ENCODE assay signal across 27 cellular contexts in genomic region chr4:85514783-85515182, GRCh38. TPM values are rescaled to one million over a fixed set of nuclear protein-coding genes. Genes with fewer than 3 reads are reported as not detected.
DNase-seq lines count a peak whose midpoint lies in the region; TF ChIP-seq lines count a peak whose summit lies in the region.
"Had no signal": no experiment of that assay in that cellular context is flagged by ENCODE, and none has a peak within 500 bp of the region (broad histone marks: within the 10 kb centered on the region; RNA-seq: fewer than 3 reads in every experiment).

No MANE protein-coding gene starts in this region.

- no peaks in the 10 kb centered on the region for H3K27me3 Mint-ChIP-seq in glutamatergic neuron (ENCODE audit: unreplicated experiment)

- H3K9me3 ChIP-seq in breast epithelium: no peaks in the 10 kb centered on the region
- no peaks in the 10 kb centered on the region for H3K9me3 ChIP-seq in mammary epithelial cell (replicated peaks; ENCODE audit: insufficient read depth, low read length)
- no peaks in the 10 kb centered on the region for H3K9me3 ChIP-seq in muscle layer of duodenum (ENCODE audit: control insufficient read depth in 1 of 2, low read length in 2 of 2)
- no peaks in the 10 kb centered on the region for H3K9me3 ChIP-seq in suprapubic skin
- H3K9me3 ChIP-seq: BE2C, gastroesophageal sphincter, right lobe of liver, thoracic aorta had no signal

- no peak for TF ChIP-seq EP300 in suprapubic skin (IDR thresholded peaks at IDR 0.05)

- H2AFZ ChIP-seq in mammary epithelial cell (ENCODE audit: low read depth, low read length): no peak overlapping the region

- no TSS peak for BruUV-seq in mammary epithelial cell (replicated peaks; lab: Mats Ljungman, UMichigan)

- TF ChIP-seq POLR2A in breast epithelium (IDR thresholded peaks at IDR 0.05) (no peak), suprapubic skin (IDR thresholded peaks at IDR 0.05) (no peak)

- dilution Hi-C loops in mammary epithelial cell (cut with HindIII; ENCODE audit: low sequenced_read_pairs): no loop called here

- DNase-seq in breast epithelium (ENCODE audit: low spot score in 2 of 2): no peak
- no peak for DNase-seq in mammary epithelial cell
- no peak for DNase-seq in fibroblast of pulmonary artery (ENCODE audit: low read depth)
- DNase-seq in suprapubic skin (ENCODE audit: low spot score in 2 of 2): no peak
- DNase-seq in DMS 273 treated with DMSO at 0.1 percent for 48 hours (lab: John Stamatoyannopoulos, UW): no peak
- no peak for DNase-seq in activated CD4-positive, CD25-positive, alpha-beta regulatory T cell (lab: John Stamatoyannopoulos, UW)
- no peak for DNase-seq in glutamatergic neuron
- DNase-seq: 8988T; activated CD4-positive, alpha-beta T cell treated with anti-CD3 and anti-CD28 coated beads, Interleukin-2, amount 50 U/mL, for 48 hours; activated naive CD4-positive, alpha-beta T cell treated with anti-CD3 and anti-CD28 coated beads for 36 hours; BE2C; DMS53; endodermal cell; H9; NCI-H1694; NCI-H2171 treated with DMSO at 0.1 percent for 48 hours; NCI-H524 treated with DMSO at 0.1 percent for 48 hours; right lobe of liver; RPMI8226; stimulated activated CD4-positive, alpha-beta T cell treated with anti-CD3 and anti-CD28 coated beads, Interleukin-15, amount 100 ng/mL, for 24 hours; stimulated activated naive CD4-positive, alpha-beta T cell treated with Interleukin-2 at 50 U/mL for 16 hours; T-helper 1 cell had no signal

- TF ChIP-seq CTCF in breast epithelium (IDR thresholded peaks at IDR 0.05): no peak
- no peak for TF ChIP-seq CTCF in mammary epithelial cell (conservative IDR thresholded peaks at IDR 0.05 in 1 of 2, IDR thresholded peaks at IDR 0.05 in 1 of 2; ENCODE audit: extremely low read depth in 1 of 2, insufficient read depth in 1 of 2, low read depth in 1 of 2, low read length in 2 of 2)
- no peak for TF ChIP-seq CTCF in fibroblast of pulmonary artery (IDR thresholded peaks at IDR 0.05; ENCODE audit: low read length, missing control alignments)
- TF ChIP-seq CTCF in suprapubic skin (IDR thresholded peaks at IDR 0.05): no peak
- no peak for TF ChIP-seq CTCF in glutamatergic neuron (IDR thresholded peaks at IDR 0.05; ENCODE audit: partially characterized antibody, unreplicated experiment)

- 51% methylated on average over 4 of the region's 5 CpGs for WGBS in mammary epithelial cell (ENCODE audit: low coverage, missing lambda C conversion rate)
- WGBS in suprapubic skin: 41% methylated on average over 5 of the region's 5 CpGs

- no peaks in the 10 kb centered on the region for H3K4me1 ChIP-seq in breast epithelium
- no peaks in the 10 kb centered on the region for H3K4me1 ChIP-seq in mammary epithelial cell (ENCODE audit: insufficient read depth, low read length)
- peaks cover 0 to 3% of the 10 kb centered on the region in 2 donors for H3K4me1 ChIP-seq in muscle layer of duodenum (ENCODE audit: control insufficient read depth in 1 of 2, insufficient read depth in 2 of 2, low read length in 2 of 2)
- peaks cover 19% of the 10 kb centered on the region for H3K4me1 ChIP-seq in suprapubic skin
- H3K4me1 ChIP-seq: BE2C, gastroesophageal sphincter had no signal

- no peaks in the 10 kb centered on the region for H4K20me1 ChIP-seq in mammary epithelial cell (ENCODE audit: insufficient read depth, low read length)

- no peaks in the 10 kb centered on the region for H3K4me1 Mint-ChIP-seq in glutamatergic neuron (ENCODE audit: low read depth, unreplicated experiment)
- H3K4me1 Mint-ChIP-seq: endodermal cell, H9, neural crest cell had no signal

- H3K36me3 Mint-ChIP-seq in glutamatergic neuron (ENCODE audit: unreplicated experiment): no peaks in the 10 kb centered on the region

- no peaks in the 10 kb centered on the region for H3K79me2 ChIP-seq in mammary epithelial cell (ENCODE audit: insufficient read depth, low read length)

- no peak overlapping the region for H3K9ac ChIP-seq in mammary epithelial cell (ENCODE audit: insufficient read depth, low read length)

- H3K36me3 ChIP-seq in breast epithelium (no peaks in the 10 kb centered on the region), mammary epithelial cell (ENCODE audit: insufficient read depth, low read length) (no peaks in the 10 kb centered on the region), muscle layer of duodenum (ENCODE audit: control insufficient read depth in 1 of 2, insufficient read depth in 2 of 2, low read length in 2 of 2) (no peaks in the 10 kb centered on the region), suprapubic skin (no peaks in the 10 kb centered on the region)
- H3K36me3 ChIP-seq: BE2C, gastroesophageal sphincter, right lobe of liver, thoracic aorta had no signal

- H3K27ac Mint-ChIP-seq in glutamatergic neuron (ENCODE audit: unreplicated experiment): no peak overlapping the region
- H3K27ac Mint-ChIP-seq: activated naive CD4-positive, alpha-beta T cell treated with anti-CD3 and anti-CD28 coated beads for 36 hours; activated T-helper 1 cell treated with anti-CD3 and anti-CD28 coated beads, Interleukin-12 subunit alpha, Interleukin-12 subunit beta, Interleukin-2, Interleukin-4 antibody, amounts not matched to agents 30 ng/mL and 10 ng/mL and 1 ng/mL, durations not matched to agents 14 hours and 24 hours and 36 hours; endodermal cell; H9 had no signal

- no peak overlapping the region for H3K4me3 Mint-ChIP-seq in glutamatergic neuron (ENCODE audit: unreplicated experiment)
- H3K4me3 Mint-ChIP-seq: activated naive CD4-positive, alpha-beta T cell treated with anti-CD3 and anti-CD28 coated beads for 36 hours; activated T-helper 1 cell treated with anti-CD3 and anti-CD28 coated beads, Interleukin-12 subunit alpha, Interleukin-12 subunit beta, Interleukin-2, Interleukin-4 antibody, amounts not matched to agents 30 ng/mL and 10 ng/mL and 1 ng/mL, durations not matched to agents 14 hours and 24 hours and 36 hours; endodermal cell; H9; neural crest cell had no signal

- H3K27ac ChIP-seq in breast epithelium (no peak overlapping the region), mammary epithelial cell (ENCODE audit: insufficient read depth, low read depth, low read length) (no peak overlapping the region), muscle layer of duodenum (ENCODE audit: low read length) (no peak overlapping the region), suprapubic skin (no peak overlapping the region)
- H3K27ac ChIP-seq: gastroesophageal sphincter, right lobe of liver, thoracic aorta had no signal

- H3K4me2 ChIP-seq in mammary epithelial cell (ENCODE audit: insufficient read depth, low read depth, low read length): no peak overlapping the region

- H3K27me3 ChIP-seq in breast epithelium (no peaks in the 10 kb centered on the region), mammary epithelial cell (ENCODE audit: insufficient read depth, low read length) (no peaks in the 10 kb centered on the region), muscle layer of duodenum (ENCODE audit: low read depth, low read length) (no peaks in the 10 kb centered on the region), suprapubic skin (no peaks in the 10 kb centered on the region)
- H3K27me3 ChIP-seq: BE2C, gastroesophageal sphincter, right lobe of liver had no signal

- intact Hi-C loops in breast epithelium (cut with DNase I; ENCODE audit: low total_unique reads) (loop anchor here (2.0 kb wide), 1 partner anchor 54 kb away; no protein-coding TSS in a partner anchor), mammary epithelial cell (cut with micrococcal nuclease) (no loop called here)

- H3K9me3 Mint-ChIP-seq in glutamatergic neuron (ENCODE audit: unreplicated experiment): no peaks in the 10 kb centered on the region
- H3K9me3 Mint-ChIP-seq: activated naive CD4-positive, alpha-beta T cell treated with anti-CD3 and anti-CD28 coated beads for 36 hours; activated T-helper 1 cell treated with anti-CD3 and anti-CD28 coated beads, Interleukin-12 subunit alpha, Interleukin-12 subunit beta, Interleukin-2, Interleukin-4 antibody, amounts not matched to agents 30 ng/mL and 10 ng/mL and 1 ng/mL, durations not matched to agents 14 hours and 24 hours and 36 hours; endodermal cell; H9; neural crest cell had no signal

- CTCF ChIA-PET in mammary epithelial cell (lab: Charles Lee; ENCODE audit: low non-redundant PET): interaction anchor here (0.7 kb wide), 1 partner anchor 1032 kb away, joined by 6 read pairs; no protein-coding TSS in a partner anchor

- H3K4me3 ChIP-seq in breast epithelium (peak overlapping the region; percentile 10 to 56 (median 23)), mammary epithelial cell (replicated peaks in 1 of 3; ENCODE audit: insufficient read depth in 1 of 3, low read depth in 2 of 3, low read length in 3 of 3) (no peak overlapping the region), fibroblast of pulmonary artery (replicated peaks; ENCODE audit: low read depth, low read length) (peak overlapping the region; percentile 41), muscle layer of duodenum (ENCODE audit: low read depth in 1 of 2, low read length in 2 of 2) (peak overlapping the region; percentile 14 to 44), suprapubic skin (peak overlapping the region; percentile 18)
- H3K4me3 ChIP-seq: gastroesophageal sphincter, right lobe of liver had no signal

- in situ Hi-C loops in mammary epithelial cell (cut with MboI; ENCODE audit: low sequenced_read_pairs in 2 of 2): no loop called here

RNA-seq across cellular contexts. Expression of gene ARHGAP24, which starts 39.8 kb away (rescaled TPM):
- total RNA-seq in breast epithelium: 10 to 100 TPM; 20.6 to 60.2 (median 37.2) TPM
- total RNA-seq in mammary epithelial cell: 1 to 10 TPM; 1.0 to 7.3 TPM
- 2.0 TPM for polyA plus RNA-seq in mammary epithelial cell
- 4.2 TPM for polyA minus RNA-seq in mammary epithelial cell
- total RNA-seq in suprapubic skin: 10 to 100 TPM; 17.8 to 65.2 (median 27.2) TPM
- 1.6 TPM for total RNA-seq in glutamatergic neuron (ENCODE audit: unreplicated experiment)
- total RNA-seq: activated naive CD4-positive, alpha-beta T cell treated with anti-CD3 and anti-CD28 coated beads for 36 hours; activated T-helper 1 cell treated with anti-CD3 and anti-CD28 coated beads, Interleukin-12 subunit alpha, Interleukin-12 subunit beta, Interleukin-2, Interleukin-4 antibody, amounts not matched to agents 30 ng/mL and 10 ng/mL and 1 ng/mL, durations not matched to agents 14 hours and 24 hours and 36 hours had no signal

Comparison
In these comparisons a context has a peak if more than half of its experiments do, and no peak if none do; other contexts are left out.
1. H3K4me3 ChIP-seq: peak in breast epithelium (3 of 3), fibroblast of pulmonary artery (single experiment), muscle layer of duodenum (2 of 2) and suprapubic skin (single experiment); none in mammary epithelial cell (0 of 3).